In genomic region chr14:103688906-103689902, GRCh38 we compare ENCODE assay signal across 11 cellular contexts. TPM values are rescaled to one million over a fixed set of nuclear protein-coding genes. Genes with fewer than 3 reads are reported as not detected.
A peak's percentile ranks its signal among the peaks of the same experiment; 100 is the strongest.
DNase-seq lines count a peak whose midpoint lies in the region; ATAC-seq and TF ChIP-seq lines count a peak whose summit lies in the region.
"Had no signal": no experiment of that assay in that cellular context is flagged by ENCODE, and none has a peak within 500 bp of the region (broad histone marks: within the 10 kb centered on the region; RNA-seq: fewer than 3 reads in every experiment).

No MANE protein-coding gene starts in this region.

- no peak for DNase-seq in activated T-cell treated with anti-CD3 and anti-CD28 coated beads, Interleukin-2, amount 50 U/mL, for 72 hours
- no peak for DNase-seq in activated T-cell treated with anti-CD3 and anti-CD28 coated beads, Interleukin-2, amount 50 U/mL, for 1 hour
- DNase-seq in germinal center (ENCODE audit: low spot score) (peak; percentile 74), tibial artery (no peak), dedifferentiated amniotic fluid mesenchymal stem cell (ENCODE audit: extremely low spot score) (no peak), H7 (no peak)
- DNase-seq: ACHN; effector CD8-positive, alpha-beta T cell had no signal

- no peak overlapping the region for H3K4me3 Mint-ChIP-seq in activated T-cell treated with anti-CD3 and anti-CD28 coated beads, Interleukin-2, amount 50 U/mL, for 72 hours

- H3K4me1 ChIP-seq in tibial artery, result peaks cover 0 to 37% (median 18%) of the 10 kb centered on the region in 4 donors

- peak overlapping the region; percentile 21 for H3K27ac Mint-ChIP-seq in activated T-cell treated with anti-CD3 and anti-CD28 coated beads, Interleukin-2, amount 50 U/mL, for 72 hours
- H3K27ac Mint-ChIP-seq: progenitor cell of endocrine pancreas had no signal

- H3K9me3 Mint-ChIP-seq in activated T-cell treated with anti-CD3 and anti-CD28 coated beads, Interleukin-2, amount 50 U/mL, for 72 hours, result no peaks in the 10 kb centered on the region

- H3K36me3 Mint-ChIP-seq in activated T-cell treated with anti-CD3 and anti-CD28 coated beads, Interleukin-2, amount 50 U/mL, for 72 hours (ENCODE audit: insufficient read depth in 2 of 2), result peaks cover 0 to 4% of the 10 kb centered on the region in 2 donors

- H3K4me1 Mint-ChIP-seq in activated T-cell treated with anti-CD3 and anti-CD28 coated beads, Interleukin-2, amount 50 U/mL, for 72 hours (ENCODE audit: low read depth), result no peaks in the 10 kb centered on the region

- peaks cover 45 to 80% (median 78%) of the 10 kb centered on the region in 3 donors for H3K36me3 ChIP-seq in tibial artery
- peaks cover 10% of the 10 kb centered on the region for H3K36me3 ChIP-seq in H7 (replicated peaks; ENCODE audit: control insufficient read depth, insufficient read depth, low read length)

- H3K9me3 ChIP-seq in tibial artery, result no peaks in the 10 kb centered on the region

- H3K27me3 ChIP-seq in tibial artery (no peaks in the 10 kb centered on the region), H7 (ENCODE audit: control insufficient read depth, insufficient read depth, low read length) (no peaks in the 10 kb centered on the region)

- peak overlapping the region; percentile 35 to 37 for H3K27ac ChIP-seq in tibial artery

- ATAC-seq in activated T-cell treated with anti-CD3 and anti-CD28 coated beads, Interleukin-2, amount 50 U/mL, for 72 hours (replicated peaks in 1 of 2), result no peak
- peak; percentile 41 for ATAC-seq in HG03571 (IDR thresholded peaks at IDR 0.05; ENCODE audit: unreplicated experiment)
- no peak for ATAC-seq in HG03159 (IDR thresholded peaks at IDR 0.05; ENCODE audit: unreplicated experiment)

- H3K4me3 ChIP-seq in tibial artery (peak overlapping the region in 1 of 2 donors; percentile 16), H7 (ENCODE audit: insufficient read depth, low read depth, low read length) (no peak overlapping the region)

- intact Hi-C loops in tibial artery (cut with DNase I; ENCODE audit: low total_unique reads), result no loop called here

- H3K27me3 Mint-ChIP-seq in activated T-cell treated with anti-CD3 and anti-CD28 coated beads, Interleukin-2, amount 50 U/mL, for 72 hours (ENCODE audit: low read depth), result no peaks in the 10 kb centered on the region
- H3K27me3 Mint-ChIP-seq: progenitor cell of endocrine pancreas had no signal

- no peak for TF ChIP-seq CTCF in tibial artery (IDR thresholded peaks at IDR 0.05)

RNA-seq across cellular contexts. Expression of gene XRCC3, which starts 26.0 kb away (rescaled TPM):
- total RNA-seq in activated T-cell treated with anti-CD3 and anti-CD28 coated beads, Interleukin-2, amount 50 U/mL, for 72 hours, result 10 to 100 TPM; 31.5 to 47.4 TPM
- total RNA-seq in H7 (2014; rRNA removed; shearing (Covaris generic)), result 69.5 and 75.1 TPM in 2 replicates

RNA-seq across cellular contexts. Expression of gene ZFYVE21, which starts 26.4 kb away (rescaled TPM):
- 10 to 100 TPM; 11.6 to 15.7 TPM for total RNA-seq in activated T-cell treated with anti-CD3 and anti-CD28 coated beads, Interleukin-2, amount 50 U/mL, for 72 hours
- 52.8 and 60.9 TPM in 2 replicates for total RNA-seq in H7 (2014; rRNA removed; shearing (Covaris generic))
